ENCODE assay signal across 25 cellular contexts in the genomic region with DNA sequence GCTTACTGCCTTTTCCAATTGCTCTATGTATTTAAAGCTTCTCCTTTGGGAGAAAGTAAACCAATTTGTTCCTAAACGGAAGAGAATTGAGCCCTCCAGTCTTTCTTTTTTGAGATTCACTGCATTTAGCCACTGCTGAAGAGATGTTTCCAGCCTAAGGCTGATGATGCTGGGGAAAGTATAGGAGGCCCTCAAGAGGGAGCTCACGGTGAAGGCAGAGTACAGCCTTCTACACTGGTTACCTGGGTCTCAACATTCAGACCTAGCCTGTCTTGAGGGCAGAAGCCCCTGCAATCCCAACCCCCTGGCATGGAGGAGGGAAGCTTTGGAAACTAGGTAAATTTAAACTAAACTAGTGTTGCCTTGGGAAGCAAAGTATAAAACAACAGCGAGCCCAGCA.
DNase-seq lines count a peak whose midpoint lies in the region; ATAC-seq and TF ChIP-seq lines count a peak whose summit lies in the region.
"Had no signal": no experiment of that assay in that cellular context is flagged by ENCODE, and none has a peak within 500 bp of the region (broad histone marks: within the 10 kb centered on the region; RNA-seq: fewer than 3 reads in every experiment).

No MANE protein-coding gene starts in this region.

- H2AFZ ChIP-seq in H9 (ENCODE audit: low read length) = no peak overlapping the region
- H2AFZ ChIP-seq in OCI-LY3 (ENCODE audit: low read depth, low read length) = no peak overlapping the region

- H2BK5ac ChIP-seq in H9 (ENCODE audit: insufficient read length, low read length) = no peak overlapping the region

- ATAC-seq in GM18870 (IDR thresholded peaks at IDR 0.05; ENCODE audit: unreplicated experiment) = no peak
- ATAC-seq: HCT116, T-cell had no signal

- no peak overlapping the region for H4K5ac ChIP-seq in H9 (ENCODE audit: insufficient read length, low read depth, low read length)

- H2BK15ac ChIP-seq in H9 (ENCODE audit: low read depth, low read length) = no peak overlapping the region

- H3K4me3 Mint-ChIP-seq in H9 = no peak overlapping the region
- H3K4me3 Mint-ChIP-seq: CD4-positive, CD25-positive, alpha-beta regulatory T cell; IgD-negative memory B cell; T-cell had no signal

- WGBS in H9 (ENCODE audit: extremely low coverage, insufficient read length, low lambda C conversion rate) = no CpG with 5 or more reads among the region's 3 CpGs

- H3K4me2 ChIP-seq in H9 (ENCODE audit: insufficient read depth, insufficient read length, low read length) (no peak overlapping the region), OCI-LY3 (ENCODE audit: low read length) (no peak overlapping the region)
- H3K4me2 ChIP-seq: BLaER1, KMS-11 had no signal

- no peaks in the 10 kb centered on the region for H3K4me1 Mint-ChIP-seq in H9
- H3K4me1 Mint-ChIP-seq: CD4-positive, CD25-positive, alpha-beta regulatory T cell; IgD-negative memory B cell; T-cell had no signal

- H3K27me3 ChIP-seq in H9 (ENCODE audit: insufficient read depth, low read length) = no peaks in the 10 kb centered on the region
- no peaks in the 10 kb centered on the region for H3K27me3 ChIP-seq in OCI-LY3 (ENCODE audit: low read depth, low read length)
- H3K27me3 ChIP-seq: BLaER1, SJSA1 had no signal

- H3K4me1 ChIP-seq in H9 (ENCODE audit: insufficient read depth, low read length) = no peaks in the 10 kb centered on the region
- H3K4me1 ChIP-seq in OCI-LY3 (ENCODE audit: low read length) = peaks cover 3% of the 10 kb centered on the region; the same call in 1 of the 2 replicates
- H3K4me1 ChIP-seq: BLaER1, SJSA1 had no signal

- H3K18ac ChIP-seq in H9 (ENCODE audit: insufficient read length, low read depth, low read length) = no peak overlapping the region

- no peak overlapping the region for H2BK20ac ChIP-seq in H9 (ENCODE audit: low read depth, low read length, poor library complexity, severe bottlenecking)

- peak; percentile 43; the same call in 2 of the 3 replicates for TF ChIP-seq CTCF in H9 (conservative IDR thresholded peaks at IDR 0.05)
- peak; percentile 22 for TF ChIP-seq CTCF in OCI-LY3 (IDR thresholded peaks at IDR 0.05; ENCODE audit: low read depth, low read length)

- H4K20me1 ChIP-seq in H9 (ENCODE audit: control insufficient read depth, insufficient read depth, insufficient read length) (no peaks in the 10 kb centered on the region), OCI-LY3 (ENCODE audit: insufficient read depth, low read length) (no peaks in the 10 kb centered on the region)
- H4K20me1 ChIP-seq: BLaER1 had no signal

- H3K79me1 ChIP-seq in H9 (ENCODE audit: insufficient read depth, low read depth, low read length, poor library complexity, severe bottlenecking) = no peaks in the 10 kb centered on the region

- no peak overlapping the region for H3K4ac ChIP-seq in H9 (ENCODE audit: low read depth, low read length)

- no peak overlapping the region for H3K23ac ChIP-seq in H9 (ENCODE audit: insufficient read length, low read depth, low read length)

- no peak overlapping the region for H3K27ac ChIP-seq in H9 (ENCODE audit: insufficient read length, low read depth, low read length)
- no peak overlapping the region for H3K27ac ChIP-seq in OCI-LY3 (ENCODE audit: low read length)
- H3K27ac ChIP-seq: BLaER1, KMS-11, SJSA1 had no signal

- H2BK12ac ChIP-seq in H9 (ENCODE audit: insufficient read length, low read depth, low read length) = no peak overlapping the region

- H3K79me2 ChIP-seq in H9 (ENCODE audit: insufficient read depth, low read length) (no peaks in the 10 kb centered on the region), OCI-LY3 (ENCODE audit: low read length) (no peaks in the 10 kb centered on the region)

- no peak overlapping the region for H3K27ac Mint-ChIP-seq in H9
- H3K27ac Mint-ChIP-seq: CD4-positive, CD25-positive, alpha-beta regulatory T cell; IgD-negative memory B cell; T-cell had no signal

- H3K36me3 Mint-ChIP-seq in H9 (ENCODE audit: insufficient read depth in 1 of 3, low read depth in 3 of 3) = no peaks in the 10 kb centered on the region
- H3K36me3 Mint-ChIP-seq: CD4-positive, CD25-positive, alpha-beta regulatory T cell; T-cell had no signal

- no peak overlapping the region for H2BK120ac ChIP-seq in H9 (ENCODE audit: low read depth, low read length, poor library complexity, severe bottlenecking)

- H3K9me3 ChIP-seq in H9 (ENCODE audit: control insufficient read depth, low read depth, low read length) (no peaks in the 10 kb centered on the region), OCI-LY3 (ENCODE audit: insufficient read depth, low read length) (no peaks in the 10 kb centered on the region)
- H3K9me3 ChIP-seq: BLaER1 had no signal

- DNase-seq in NCI-H1092 treated with DMSO at 0.1 percent for 48 hours (lab: John Stamatoyannopoulos, UW) = peak; percentile 21
- DNase-seq in NCI-H1092 (lab: John Stamatoyannopoulos, UW) = no peak
- no peak for DNase-seq in H9
- DNase-seq in iPS-NIHi7 (ENCODE audit: extremely low spot score) = peak; percentile 17
- no peak for DNase-seq in GF-D8 (lab: John Stamatoyannopoulos, UW)
- no peak for DNase-seq in ureter (ENCODE audit: low spot score)
- DNase-seq: CD4-positive, CD25-positive, alpha-beta regulatory T cell; DMS79; EL; GDM1; NCI-H1048; NCI-H1436; NCI-H1930; NCI-H2227 treated with DMSO at 0.1 percent for 48 hours; NCI-H526 treated with DMSO at 0.1 percent for 48 hours; Right ventricle myocardium superior; RPMI8226; T-cell had no signal

- no peak overlapping the region for H3K4me3 ChIP-seq in OCI-LY3 (ENCODE audit: low read length)
- H3K4me3 ChIP-seq: BLaER1, SJSA1 had no signal

- H3K23me2 ChIP-seq in H9 (ENCODE audit: insufficient read length, low read depth, low read length, poor library complexity, severe bottlenecking) = no peaks in the 10 kb centered on the region

- no peak overlapping the region for H3T11ph ChIP-seq in H9 (ENCODE audit: low read length)

- H2AK5ac ChIP-seq in H9 (ENCODE audit: insufficient read length, low read length) = no peak overlapping the region

- no peaks in the 10 kb centered on the region for H3K36me3 ChIP-seq in OCI-LY3 (replicated peaks; ENCODE audit: low read depth, low read length)
- H3K36me3 ChIP-seq: BLaER1, SJSA1 had no signal

- H3K56ac ChIP-seq in H9 (ENCODE audit: insufficient read length, low read depth, low read length) = no peak overlapping the region

- H4K8ac ChIP-seq in H9 (replicated peaks; ENCODE audit: insufficient read length, low read depth, low read length) = no peak overlapping the region

- H3K27me3 Mint-ChIP-seq in H9 (ENCODE audit: low read depth) = no peaks in the 10 kb centered on the region
- H3K27me3 Mint-ChIP-seq: CD4-positive, CD25-positive, alpha-beta regulatory T cell had no signal

- H4K91ac ChIP-seq in H9 (ENCODE audit: insufficient read length, low read depth, low read length) = no peak overlapping the region

- H3K9ac ChIP-seq in H9 (ENCODE audit: extremely low read depth, insufficient read length, low read length) = no peak overlapping the region
- H3K9ac ChIP-seq in OCI-LY3 (ENCODE audit: low read length) = no peak overlapping the region
- H3K9ac ChIP-seq: BLaER1, KMS-11 had no signal

- no peak overlapping the region for H3K14ac ChIP-seq in H9 (ENCODE audit: insufficient read depth, low read length)

- H3K9me3 Mint-ChIP-seq in H9 = no peaks in the 10 kb centered on the region
- H3K9me3 Mint-ChIP-seq: IgD-negative memory B cell, T-cell had no signal

Comparison
In these comparisons a context has a peak if more than half of its experiments do, and no peak if none do; other contexts are left out.
1. DNase-seq: peak in NCI-H1092 treated with DMSO at 0.1 percent for 48 hours (single experiment) and iPS-NIHi7 (single experiment); none in NCI-H1092 (single experiment), H9 (single experiment), GF-D8 (single experiment) and ureter (single experiment).